ENCODE assay signal across 15 cellular contexts in the genomic region with DNA sequence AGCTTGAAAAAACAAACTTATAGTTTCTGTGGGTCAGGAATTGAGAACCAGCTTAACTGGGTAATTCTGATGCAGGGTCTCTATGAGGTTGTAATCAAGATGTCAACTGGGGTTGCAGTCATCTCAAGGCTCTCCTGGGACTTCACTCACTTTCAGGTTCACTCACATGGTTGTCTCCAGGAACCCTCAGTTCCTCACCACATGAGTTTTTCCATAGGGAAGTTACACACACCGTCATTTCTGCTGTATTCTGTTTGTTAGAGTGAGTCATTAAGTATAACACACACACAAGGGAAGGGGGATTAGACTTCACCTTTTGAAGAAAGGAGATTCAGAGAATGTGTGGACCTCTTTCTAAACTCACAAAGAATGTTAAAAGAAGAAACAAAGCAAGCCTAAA. TPM values are rescaled to one million over a fixed set of nuclear protein-coding genes. Genes with fewer than 3 reads are reported as not detected.
DNase-seq lines count a peak whose midpoint lies in the region; ATAC-seq and TF ChIP-seq lines count a peak whose summit lies in the region.
"Had no signal": no experiment of that assay in that cellular context is flagged by ENCODE, and none has a peak within 500 bp of the region (broad histone marks: within the 10 kb centered on the region; RNA-seq: fewer than 3 reads in every experiment).

No MANE protein-coding gene starts in this region.

- no peak overlapping the region for H3K14ac ChIP-seq in H9 (ENCODE audit: insufficient read depth, low read length)

- H4K20me1 ChIP-seq in Karpas-422 (ENCODE audit: insufficient read depth, low read depth, low read length) (no peaks in the 10 kb centered on the region), H9 (ENCODE audit: control insufficient read depth, insufficient read depth, insufficient read length) (no peaks in the 10 kb centered on the region)

- H3K4me2 ChIP-seq in Karpas-422 (ENCODE audit: low read depth, low read length, poor library complexity, severe bottlenecking) = peak overlapping the region; percentile 37
- no peak overlapping the region for H3K4me2 ChIP-seq in H9 (ENCODE audit: insufficient read depth, insufficient read length, low read length)

- H3T11ph ChIP-seq in H9 (ENCODE audit: low read length) = no peak overlapping the region

- H3K4ac ChIP-seq in H9 (ENCODE audit: low read depth, low read length) = no peak overlapping the region

- peak overlapping the region in 1 of 2 donors; percentile 66 for H3K27ac Mint-ChIP-seq in activated naive CD4-positive, alpha-beta T cell treated with anti-CD3 and anti-CD28 coated beads, Interleukin-2, amount 50 U/mL, for 72 hours
- H3K27ac Mint-ChIP-seq in endothelial cell (ENCODE audit: unreplicated experiment) (no peak overlapping the region), HFFc6 (no peak overlapping the region), H9 (no peak overlapping the region)

- H3K56ac ChIP-seq in H9 (ENCODE audit: insufficient read length, low read depth, low read length) = no peak overlapping the region

- H3K4me1 ChIP-seq in Karpas-422 (ENCODE audit: low read length) = peaks cover 16% of the 10 kb centered on the region
- no peaks in the 10 kb centered on the region; the same call in 1 of the 2 replicates for H3K4me1 ChIP-seq in H9 (ENCODE audit: insufficient read depth, low read length)
- H3K4me1 ChIP-seq: SJCRH30 had no signal

- no peak for DNase-seq in activated naive CD4-positive, alpha-beta T cell treated with anti-CD3 and anti-CD28 coated beads, Interleukin-2, amount 50 U/mL, for 72 hours (ENCODE audit: low spot score in 2 of 2)
- no peak for DNase-seq in activated naive CD4-positive, alpha-beta T cell treated with anti-CD3 and anti-CD28 coated beads, Interleukin-2, amount 50 U/mL, for 16 hours
- DNase-seq in Karpas-422 (no peak), endothelial cell (ENCODE audit: low spot score) (no peak), posterior vena cava (ENCODE audit: low spot score) (no peak), NCI-H2171 (lab: John Stamatoyannopoulos, UW) (no peak), HFFc6 (no peak), H9 (no peak)
- DNase-seq: DMS153, kidney, SJCRH30, upper lobe of left lung had no signal

- peaks cover 6% of the 10 kb centered on the region; the same call in 1 of the 2 replicates for H3K79me2 ChIP-seq in Karpas-422 (ENCODE audit: low read length)
- H3K79me2 ChIP-seq in H9 (ENCODE audit: insufficient read depth, low read length) = no peaks in the 10 kb centered on the region

- no peak overlapping the region for H2BK12ac ChIP-seq in H9 (ENCODE audit: insufficient read length, low read depth, low read length)

- no peak overlapping the region for H2AK5ac ChIP-seq in H9 (ENCODE audit: insufficient read length, low read length)

- no CpG with 5 or more reads among the region's 1 CpG for WGBS in H9 (ENCODE audit: extremely low coverage, insufficient read length, low lambda C conversion rate)

- H3K79me1 ChIP-seq in H9 (ENCODE audit: insufficient read depth, low read depth, low read length, poor library complexity, severe bottlenecking) = no peaks in the 10 kb centered on the region

- no peaks in the 10 kb centered on the region for H3K9me2 ChIP-seq in Karpas-422 (replicated peaks; ENCODE audit: insufficient read depth, low read length)

- TF ChIP-seq CTCF in endothelial cell (IDR thresholded peaks at IDR 0.05; ENCODE audit: unreplicated experiment) (no peak), HFFc6 (IDR thresholded peaks at IDR 0.05) (no peak), H9 (conservative IDR thresholded peaks at IDR 0.05) (no peak)

- H3K36me3 Mint-ChIP-seq in activated naive CD4-positive, alpha-beta T cell treated with anti-CD3 and anti-CD28 coated beads, Interleukin-2, amount 50 U/mL, for 72 hours = peaks cover 7 to 17% of the 10 kb centered on the region in 2 donors
- H3K36me3 Mint-ChIP-seq in endothelial cell (ENCODE audit: low read depth, unreplicated experiment) (peaks cover 25% of the 10 kb centered on the region), HFFc6 (ENCODE audit: low read depth) (peaks cover 33% of the 10 kb centered on the region), H9 (ENCODE audit: insufficient read depth in 1 of 3, low read depth in 3 of 3) (peaks cover 15 to 41% (median 32%) of the 10 kb centered on the region in 3 experiments; a peak in 6 of 7 replicates)

- H3K9me3 Mint-ChIP-seq in activated naive CD4-positive, alpha-beta T cell treated with anti-CD3 and anti-CD28 coated beads, Interleukin-2, amount 50 U/mL, for 72 hours = no peaks in the 10 kb centered on the region
- no peaks in the 10 kb centered on the region for H3K9me3 Mint-ChIP-seq in endothelial cell (ENCODE audit: unreplicated experiment)
- no peaks in the 10 kb centered on the region for H3K9me3 Mint-ChIP-seq in HFFc6
- no peaks in the 10 kb centered on the region for H3K9me3 Mint-ChIP-seq in H9

- ATAC-seq in activated naive CD4-positive, alpha-beta T cell treated with anti-CD3 and anti-CD28 coated beads, Interleukin-2, amount 50 U/mL, for 72 hours = peak; percentile 79 to 80

- H3K9me3 ChIP-seq in Karpas-422 (ENCODE audit: low read length) (no peaks in the 10 kb centered on the region), H9 (ENCODE audit: control insufficient read depth, low read depth, low read length) (no peaks in the 10 kb centered on the region)
- H3K9me3 ChIP-seq: SJCRH30, upper lobe of left lung had no signal

- H3K9ac ChIP-seq in Karpas-422 (ENCODE audit: low read length) = no peak overlapping the region
- H3K9ac ChIP-seq in H9 (ENCODE audit: extremely low read depth, insufficient read length, low read length) = no peak overlapping the region

- peaks cover 41% of the 10 kb centered on the region for H3K36me3 ChIP-seq in Karpas-422 (ENCODE audit: insufficient read depth, low read length)

- H3K23ac ChIP-seq in H9 (ENCODE audit: insufficient read length, low read depth, low read length) = no peak overlapping the region

- no peak overlapping the region for H4K8ac ChIP-seq in H9 (replicated peaks; ENCODE audit: insufficient read length, low read depth, low read length)

- H3K4me1 Mint-ChIP-seq in endothelial cell (ENCODE audit: unreplicated experiment) = no peaks in the 10 kb centered on the region
- peaks cover 7% of the 10 kb centered on the region; the same call in 1 of the 2 replicates for H3K4me1 Mint-ChIP-seq in HFFc6 (ENCODE audit: low read depth)
- peaks cover 4 to 10% of the 10 kb centered on the region in 2 experiments; a peak in 3 of 4 replicates for H3K4me1 Mint-ChIP-seq in H9

- H3K4me3 Mint-ChIP-seq in endothelial cell (ENCODE audit: unreplicated experiment) = peak overlapping the region; percentile 59
- no peak overlapping the region for H3K4me3 Mint-ChIP-seq in HFFc6
- H3K4me3 Mint-ChIP-seq in H9 = no peak overlapping the region

- H4K91ac ChIP-seq in H9 (ENCODE audit: insufficient read length, low read depth, low read length) = no peak overlapping the region

- H2BK5ac ChIP-seq in H9 (ENCODE audit: insufficient read length, low read length) = no peak overlapping the region

- no peaks in the 10 kb centered on the region for H3K27me3 ChIP-seq in Karpas-422 (ENCODE audit: low read length)
- H3K27me3 ChIP-seq in H9 (ENCODE audit: insufficient read depth, low read length) = no peaks in the 10 kb centered on the region
- H3K27me3 ChIP-seq: SJCRH30, upper lobe of left lung had no signal

- H3K4me3 ChIP-seq in Karpas-422 (ENCODE audit: low read length) = no peak overlapping the region
- H3K4me3 ChIP-seq: SJCRH30, upper lobe of left lung had no signal

- H3K27me3 Mint-ChIP-seq in endothelial cell (ENCODE audit: unreplicated experiment) (no peaks in the 10 kb centered on the region), HFFc6 (ENCODE audit: insufficient read depth) (no peaks in the 10 kb centered on the region), H9 (ENCODE audit: low read depth) (no peaks in the 10 kb centered on the region)

- H2AFZ ChIP-seq in Karpas-422 (ENCODE audit: low read length) = no peak overlapping the region
- H2AFZ ChIP-seq in H9 (ENCODE audit: low read length) = no peak overlapping the region

- no peak overlapping the region for H4K5ac ChIP-seq in H9 (ENCODE audit: insufficient read length, low read depth, low read length)

- peak overlapping the region; percentile 24; the same call in 1 of the 2 replicates for H3K27ac ChIP-seq in Karpas-422 (ENCODE audit: low read length)
- H3K27ac ChIP-seq in H9 (ENCODE audit: insufficient read length, low read depth, low read length) = no peak overlapping the region
- H3K27ac ChIP-seq: SJCRH30, upper lobe of left lung had no signal

- H3K23me2 ChIP-seq in H9 (ENCODE audit: insufficient read length, low read depth, low read length, poor library complexity, severe bottlenecking) = no peaks in the 10 kb centered on the region

- no peak overlapping the region for H2BK120ac ChIP-seq in H9 (ENCODE audit: low read depth, low read length, poor library complexity, severe bottlenecking)

- H2BK20ac ChIP-seq in H9 (ENCODE audit: low read depth, low read length, poor library complexity, severe bottlenecking) = no peak overlapping the region

- no peak overlapping the region for H2BK15ac ChIP-seq in H9 (ENCODE audit: low read depth, low read length)

- intact Hi-C loops in posterior vena cava (cut with DNase I) = no loop called here

- H3K18ac ChIP-seq in H9 (ENCODE audit: insufficient read length, low read depth, low read length) = no peak overlapping the region

RNA-seq across cellular contexts. Expression of a gene that starts 34.9 kb away (rescaled TPM):
- not detected for total RNA-seq in activated naive CD4-positive, alpha-beta T cell treated with anti-CD3 and anti-CD28 coated beads, Interleukin-2, amount 50 U/mL, for 72 hours
- not detected in 2 replicates for total RNA-seq in Karpas-422 (2014; rRNA removed; shearing (Covaris generic); ENCODE audit: low replicate concordance)
- total RNA-seq in endothelial cell (ENCODE audit: unreplicated experiment) (not detected), posterior vena cava (not detected), H9 (2021) (not detected in 2 replicates)
- total RNA-seq in HFFc6 (2021; fragmentation: NEBNext Ultra II Directional; extraction: Animal tissue kit (Norgen Biotek cat#: 25700)) = not detected
- total RNA-seq: astrocyte, glomerular endothelial cell, M059J, SJCRH30 had no signal
